12 cellular contexts compared by ENCODE assay signal in genomic region chr7:46752881-46753366, GRCh38.
DNase-seq lines count a peak whose midpoint lies in the region; ATAC-seq, FAIRE-seq and TF ChIP-seq lines count a peak whose summit lies in the region.
"Had no signal": no experiment of that assay in that cellular context is flagged by ENCODE, and none has a peak within 500 bp of the region (broad histone marks: within the 10 kb centered on the region; RNA-seq: fewer than 3 reads in every experiment).

No MANE protein-coding gene starts in this region.

- H3K4me1 ChIP-seq in right cardiac atrium (ENCODE audit: control insufficient read depth, insufficient read depth, low read length) = peaks cover 5% of the 10 kb centered on the region

- ATAC-seq in right cardiac atrium (no peak), HG03097 (IDR thresholded peaks at IDR 0.05; ENCODE audit: low FRiP score, unreplicated experiment) (no peak), HG03460 (IDR thresholded peaks at IDR 0.05; ENCODE audit: unreplicated experiment) (no peak)

- H3K27me3 ChIP-seq in AG04450 (ENCODE audit: control insufficient read depth, insufficient read depth, low read length) (no peaks in the 10 kb centered on the region), bronchial epithelial cell (ENCODE audit: control insufficient read depth, insufficient read depth, low read length) (no peaks in the 10 kb centered on the region), right cardiac atrium (ENCODE audit: control insufficient read depth, insufficient read depth) (no peaks in the 10 kb centered on the region)
- H3K27me3 ChIP-seq: BLaER1 treated with 17β-estradiol and CSF1 and Interleukin-3, amounts not matched to agents 10 nM and 100 nM; neutrophil had no signal

- H3K27ac ChIP-seq in AG04450 (ENCODE audit: low read depth, low read length) = peak overlapping the region; percentile 43
- H3K27ac ChIP-seq in right cardiac atrium (ENCODE audit: low read length) = no peak overlapping the region
- H3K27ac ChIP-seq: neutrophil had no signal

- POLR2A ChIA-PET in AG04450 (lab: Yijun Ruan, JAX) = no interaction called here

- DNase-seq in AG04450 (ENCODE audit: low read depth, low spot score) (no peak), M059J (ENCODE audit: low read depth) (peak; percentile 94), bronchial epithelial cell (ENCODE audit: low read depth) (peak; percentile 84), lung microvascular endothelial cell (ENCODE audit: low read depth in 2 of 2) (peak; percentile 53 to 78), T-helper 2 cell (no peak), right cardiac atrium (no peak)
- DNase-seq: activated T-cell treated with anti-CD3 and anti-CD28 coated beads, Interleukin-2, amount 50 U/mL, for 48 hours; NCI-H524 treated with DMSO at 0.1 percent for 48 hours had no signal

- peak; percentile 13 for FAIRE-seq in bronchial epithelial cell (lab: Jason Lieb, UNC)

- H3K36me3 ChIP-seq in bronchial epithelial cell (ENCODE audit: control insufficient read depth, insufficient read depth, low read length) = no peaks in the 10 kb centered on the region
- H3K36me3 ChIP-seq: BLaER1 treated with 17β-estradiol and CSF1 and Interleukin-3, amounts not matched to agents 10 nM and 100 nM; neutrophil had no signal

- H3K9me3 ChIP-seq in AG04450 (ENCODE audit: control insufficient read depth, insufficient read depth, low read length) (no peaks in the 10 kb centered on the region), right cardiac atrium (ENCODE audit: control insufficient read depth, low read length) (no peaks in the 10 kb centered on the region)
- H3K9me3 ChIP-seq: BLaER1 treated with 17β-estradiol and CSF1 and Interleukin-3, amounts not matched to agents 10 nM and 100 nM; neutrophil had no signal

- intact Hi-C loops in right cardiac atrium (cut with DNase I) = no loop called here

- CTCF ChIA-PET in AG04450 (lab: Charles Lee) = no interaction called here

- H3K4me3 ChIP-seq in AG04450 (ENCODE audit: low read depth, low read length) (no peak overlapping the region), bronchial epithelial cell (ENCODE audit: low read depth, low read length) (no peak overlapping the region), right cardiac atrium (ENCODE audit: low read length) (no peak overlapping the region)
- H3K4me3 ChIP-seq: BLaER1 treated with 17β-estradiol and CSF1 and Interleukin-3, amounts not matched to agents 10 nM and 100 nM had no signal

- no peak for TF ChIP-seq CTCF in AG04450 (IDR thresholded peaks at IDR 0.05; ENCODE audit: low read depth, low read length)
- no peak for TF ChIP-seq CTCF in bronchial epithelial cell (IDR thresholded peaks at IDR 0.05; ENCODE audit: insufficient read depth, low read length, severe bottlenecking)

- 40% methylated on average over 3 of the region's 3 CpGs for WGBS in right cardiac atrium

Comparison
In these comparisons a context has a peak if more than half of its experiments do, and no peak if none do; other contexts are left out.
1. DNase-seq: peak in M059J (single experiment), bronchial epithelial cell (single experiment) and lung microvascular endothelial cell (2 of 2); none in AG04450 (single experiment), T-helper 2 cell (0 of 5) and right cardiac atrium (0 of 3).